ENCODE assay signal across 1 cellular context in the genomic region with DNA sequence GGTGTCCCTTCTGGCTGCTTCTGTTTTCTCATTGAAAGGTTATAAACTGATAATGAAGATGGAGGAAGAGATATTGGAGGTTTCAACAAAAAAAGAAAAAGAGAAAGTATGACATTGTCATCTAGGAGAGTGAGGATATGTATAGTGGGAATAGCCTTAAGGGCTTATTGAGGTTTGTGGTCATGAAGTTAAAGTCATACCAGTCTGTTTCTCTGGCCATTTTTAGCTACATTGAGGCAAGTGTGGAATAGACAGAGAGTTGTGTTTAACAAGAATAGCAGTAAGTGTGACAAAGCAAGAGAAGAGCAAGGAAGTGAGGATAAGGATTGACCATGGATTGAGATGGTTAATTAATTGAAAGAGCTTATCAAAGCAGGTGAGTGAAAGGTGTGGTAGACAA.
TF ChIP-seq lines count a peak whose summit lies in the region.

No MANE protein-coding gene starts in this region.

TF ChIP-seq in GM12878, 131 proteins besides CTCF, POLR2A, EP300 and RAD21 (continued from another document):
- no peak for TF ChIP-seq IRF3 (IDR thresholded peaks at IDR 0.05)
- TF ChIP-seq NR2C2 (IDR thresholded peaks at IDR 0.05; ENCODE audit: borderline replicate concordance, control insufficient read depth, insufficient read length, low read depth) = no peak
- TF ChIP-seq CREM (IDR thresholded peaks at IDR 0.05; ENCODE audit: low read depth) = no peak
- no peak for TF ChIP-seq RCOR1 (conservative IDR thresholded peaks at IDR 0.05; ENCODE audit: low read depth, low read length)
- TF ChIP-seq ZBED1 (IDR thresholded peaks at IDR 0.05; ENCODE audit: borderline replicate concordance) = no peak
- TF ChIP-seq ATF2 (IDR thresholded peaks at IDR 0.05; ENCODE audit: low read length) = 0 out of 2 replicates have a peak, but pooled peaks have one; percentile 36
- TF ChIP-seq BCL11A (IDR thresholded peaks at IDR 0.05; ENCODE audit: low read depth, low read length) = 0 out of 2 replicates have a peak, but pooled peaks have one; percentile 32
- TF ChIP-seq NFIC (IDR thresholded peaks at IDR 0.05; ENCODE audit: low read depth, low read length) = peak; percentile 52; the same call in 1 of the 2 replicates
- TF ChIP-seq BCLAF1 (IDR thresholded peaks at IDR 0.05) = no peak
- peak; percentile 45; the same call in 1 of the 2 replicates for TF ChIP-seq MTA2 (IDR thresholded peaks at IDR 0.05; ENCODE audit: low read depth)
- TF ChIP-seq, protein P1, sequence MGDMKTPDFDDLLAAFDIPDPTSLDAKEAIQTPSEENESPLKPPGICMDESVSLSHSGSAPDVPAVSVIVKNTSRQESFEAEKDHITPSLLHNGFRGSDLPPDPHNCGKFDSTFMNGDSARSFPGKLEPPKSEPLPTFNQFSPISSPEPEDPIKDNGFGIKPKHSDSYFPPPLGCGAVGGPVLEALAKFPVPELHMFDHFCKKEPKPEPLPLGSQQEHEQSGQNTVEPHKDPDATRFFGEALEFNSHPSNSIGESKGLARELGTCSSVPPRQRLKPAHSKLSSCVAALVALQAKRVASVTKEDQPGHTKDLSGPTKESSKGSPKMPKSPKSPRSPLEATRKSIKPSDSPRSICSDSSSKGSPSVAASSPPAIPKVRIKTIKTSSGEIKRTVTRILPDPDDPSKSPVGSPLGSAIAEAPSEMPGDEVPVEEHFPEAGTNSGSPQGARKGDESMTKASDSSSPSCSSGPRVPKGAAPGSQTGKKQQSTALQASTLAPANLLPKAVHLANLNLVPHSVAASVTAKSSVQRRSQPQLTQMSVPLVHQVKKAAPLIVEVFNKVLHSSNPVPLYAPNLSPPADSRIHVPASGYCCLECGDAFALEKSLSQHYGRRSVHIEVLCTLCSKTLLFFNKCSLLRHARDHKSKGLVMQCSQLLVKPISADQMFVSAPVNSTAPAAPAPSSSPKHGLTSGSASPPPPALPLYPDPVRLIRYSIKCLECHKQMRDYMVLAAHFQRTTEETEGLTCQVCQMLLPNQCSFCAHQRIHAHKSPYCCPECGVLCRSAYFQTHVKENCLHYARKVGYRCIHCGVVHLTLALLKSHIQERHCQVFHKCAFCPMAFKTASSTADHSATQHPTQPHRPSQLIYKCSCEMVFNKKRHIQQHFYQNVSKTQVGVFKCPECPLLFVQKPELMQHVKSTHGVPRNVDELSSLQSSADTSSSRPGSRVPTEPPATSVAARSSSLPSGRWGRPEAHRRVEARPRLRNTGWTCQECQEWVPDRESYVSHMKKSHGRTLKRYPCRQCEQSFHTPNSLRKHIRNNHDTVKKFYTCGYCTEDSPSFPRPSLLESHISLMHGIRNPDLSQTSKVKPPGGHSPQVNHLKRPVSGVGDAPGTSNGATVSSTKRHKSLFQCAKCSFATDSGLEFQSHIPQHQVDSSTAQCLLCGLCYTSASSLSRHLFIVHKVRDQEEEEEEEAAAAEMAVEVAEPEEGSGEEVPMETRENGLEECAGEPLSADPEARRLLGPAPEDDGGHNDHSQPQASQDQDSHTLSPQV (IDR thresholded peaks at IDR 0.05) = no peak
- peak; percentile 21 to 47; a peak in 2 of 4 replicates for TF ChIP-seq IKZF2 (IDR thresholded peaks at IDR 0.05)
- TF ChIP-seq NRF1 (conservative IDR thresholded peaks at IDR 0.05; ENCODE audit: low read depth, low read length) = no peak
- peak; percentile 69 for TF ChIP-seq MEF2A (IDR thresholded peaks at IDR 0.05; ENCODE audit: insufficient read depth, low read depth, low read length)
